8 cellular contexts compared by ENCODE assay signal in genomic region chr6:71887006-71887743, GRCh38. TPM values are rescaled to one million over a fixed set of nuclear protein-coding genes. Genes with fewer than 3 reads are reported as not detected.
DNase-seq lines count a peak whose midpoint lies in the region; ATAC-seq and TF ChIP-seq lines count a peak whose summit lies in the region.

No MANE protein-coding gene starts in this region.

- TF ChIP-seq CTCF in BE2C (IDR thresholded peaks at IDR 0.05; ENCODE audit: low read depth, low read length) (no peak), neural progenitor cell (IDR thresholded peaks at IDR 0.05) (peak; percentile 6)

- H3K9ac ChIP-seq in neural progenitor cell: no peak overlapping the region

- peaks cover 7% of the 10 kb centered on the region for H4K20me1 ChIP-seq in neural progenitor cell (ENCODE audit: low read depth)

- peak overlapping the region; percentile 84 for H2AFZ ChIP-seq in neural progenitor cell (replicated peaks)

- DNase-seq in BE2C: no peak
- peak in 17 of 61 donors; percentile 5 to 65 (median 28) for DNase-seq in caudate nucleus (lab: John Stamatoyannopoulos, UW)
- peak; percentile 37 for DNase-seq in neural progenitor cell (ENCODE audit: low spot score)
- no peak for DNase-seq in NCI-H1092 (lab: John Stamatoyannopoulos, UW)

- H3K36me3 ChIP-seq in BE2C (no peaks in the 10 kb centered on the region), neural progenitor cell (no peaks in the 10 kb centered on the region)

- H3K27ac Mint-ChIP-seq in neural progenitor cell: peak overlapping the region; percentile 66

- peaks cover 11% of the 10 kb centered on the region for H3F3A ChIP-seq in neural progenitor cell (ENCODE audit: low read depth)

- H3K79me2 ChIP-seq in neural progenitor cell (ENCODE audit: low read depth): no peaks in the 10 kb centered on the region

- ATAC-seq in HG02588 (IDR thresholded peaks at IDR 0.05; ENCODE audit: unreplicated experiment): peak; percentile 7
- ATAC-seq in HG03108 (IDR thresholded peaks at IDR 0.05; ENCODE audit: unreplicated experiment): no peak
- no peak for ATAC-seq in HG02840 (IDR thresholded peaks at IDR 0.05; ENCODE audit: low FRiP score, unreplicated experiment)
- ATAC-seq in HG02642 (IDR thresholded peaks at IDR 0.05; ENCODE audit: poor library complexity, unreplicated experiment): no peak

- peak overlapping the region; percentile 91 for H3K4me3 Mint-ChIP-seq in neural progenitor cell

- H3K4me1 ChIP-seq in BE2C: no peaks in the 10 kb centered on the region; the same call in 1 of the 2 replicates
- peaks cover 3% of the 10 kb centered on the region for H3K4me1 ChIP-seq in neural progenitor cell

- peaks cover 9% of the 10 kb centered on the region for H3K4me1 Mint-ChIP-seq in neural progenitor cell

- peaks cover 28% of the 10 kb centered on the region for H3K27me3 ChIP-seq in BE2C
- H3K27me3 ChIP-seq in neural progenitor cell: peaks cover 14% of the 10 kb centered on the region

- H3K4me2 ChIP-seq in neural progenitor cell: peak overlapping the region; percentile 87

- H3K36me3 Mint-ChIP-seq in neural progenitor cell: no peaks in the 10 kb centered on the region

- peak overlapping the region; percentile 51 for H3K4me3 ChIP-seq in BE2C (ENCODE audit: low read depth, low read length)
- H3K4me3 ChIP-seq in neural progenitor cell: peak overlapping the region; percentile 60

- H3K27ac ChIP-seq in caudate nucleus (ENCODE audit: low read depth, low read length) (peak overlapping the region; percentile 64), neural progenitor cell (no peak overlapping the region)

- no peaks in the 10 kb centered on the region for H3K9me3 ChIP-seq in BE2C
- no peaks in the 10 kb centered on the region for H3K9me3 ChIP-seq in neural progenitor cell (ENCODE audit: low read depth)

- peaks cover 9% of the 10 kb centered on the region for H3K27me3 Mint-ChIP-seq in neural progenitor cell (ENCODE audit: insufficient read depth, low read depth)

- H3K9me3 Mint-ChIP-seq in neural progenitor cell: no peaks in the 10 kb centered on the region

RNA-seq across cellular contexts. Expression of gene RIMS1, which starts 0.8 kb away (rescaled TPM):
- not detected for polyA plus RNA-seq in BE2C (2012; ENCODE audit: insufficient read depth, insufficient read length, low read depth)
- total RNA-seq in neural progenitor cell (ENCODE audit: low replicate concordance): 2.4 and 2.5 TPM in 2 replicates
